ENCODE assay signal across 10 cellular contexts in genomic region chr3:159987291-159987711, GRCh38. TPM values are rescaled to one million over a fixed set of nuclear protein-coding genes. Genes with fewer than 3 reads are reported as not detected.
A peak's percentile ranks its signal among the peaks of the same experiment; 100 is the strongest.
DNase-seq lines count a peak whose midpoint lies in the region; TF ChIP-seq lines count a peak whose summit lies in the region.
"Had no signal": no experiment of that assay in that cellular context is flagged by ENCODE, and none has a peak within 500 bp of the region (broad histone marks: within the 10 kb centered on the region; RNA-seq: fewer than 3 reads in every experiment).

No MANE protein-coding gene starts in this region.

- H3K9me3 ChIP-seq in hepatocyte (ENCODE audit: low read depth) = no peaks in the 10 kb centered on the region
- no peaks in the 10 kb centered on the region for H3K9me3 ChIP-seq in A673 (ENCODE audit: low read depth, low read length, poor library complexity, severe bottlenecking)
- H3K9me3 ChIP-seq: esophagus squamous epithelium had no signal

- BruUV-seq in A673 (replicated peaks; lab: Mats Ljungman, UMichigan) = no TSS peak

- no peak overlapping the region for H3K4me2 ChIP-seq in hepatocyte

- H3K4me1 ChIP-seq in hepatocyte (ENCODE audit: insufficient read depth) (no peaks in the 10 kb centered on the region), A673 (ENCODE audit: insufficient read depth, low read length, poor library complexity, severe bottlenecking) (no peaks in the 10 kb centered on the region)

- peak; percentile 31 for DNase-seq in AG08396 (ENCODE audit: low spot score)
- peak; percentile 30 for DNase-seq in NCI-H82 treated with DMSO at 0.1 percent for 48 hours (lab: John Stamatoyannopoulos, UW; ENCODE audit: unreplicated experiment)
- DNase-seq in epithelial cell of esophagus (ENCODE audit: low read depth) = peak; percentile 42
- no peak for DNase-seq in hepatocyte (ENCODE audit: low spot score)
- DNase-seq in GM19240 (ENCODE audit: insufficient read length, low spot score) = no peak
- DNase-seq in A673 (ENCODE audit: low spot score) = no peak
- DNase-seq in NCI-H2171 treated with DMSO at 0.1 percent for 48 hours (lab: John Stamatoyannopoulos, UW) = no peak
- DNase-seq: activated CD4-positive, CD25-positive, alpha-beta regulatory T cell treated with anti-CD3 and anti-CD28 coated beads, Interleukin-2, amount 50 U/mL, for 72 hours; esophagus squamous epithelium had no signal

- H3K4me3 ChIP-seq in epithelial cell of esophagus (ENCODE audit: low read length) (no peak overlapping the region), hepatocyte (no peak overlapping the region), A673 (ENCODE audit: low read depth, low read length, poor library complexity, severe bottlenecking) (no peak overlapping the region)
- H3K4me3 ChIP-seq: esophagus squamous epithelium had no signal

- H4K20me1 ChIP-seq in hepatocyte (ENCODE audit: insufficient read depth, poor library complexity, severe bottlenecking) = no peaks in the 10 kb centered on the region

- CTCF ChIA-PET in A673 (lab: Charles Lee) = interaction anchor here (0.5 to 2.3 kb wide), 3 partner anchors 29 to 227 kb away, joined by 3 to 7 read pairs (median 5); no protein-coding TSS in a partner anchor

- no peak overlapping the region for H2AFZ ChIP-seq in hepatocyte

- peaks cover 4% of the 10 kb centered on the region for H3K27me3 ChIP-seq in hepatocyte
- no peaks in the 10 kb centered on the region for H3K27me3 ChIP-seq in A673 (replicated peaks; ENCODE audit: insufficient read depth, low read depth, low read length, poor library complexity)
- H3K27me3 ChIP-seq: esophagus squamous epithelium had no signal

- H3K27ac ChIP-seq in hepatocyte (no peak overlapping the region), A673 (ENCODE audit: low read depth, low read length, poor library complexity, severe bottlenecking) (no peak overlapping the region)
- H3K27ac ChIP-seq: esophagus squamous epithelium had no signal

- no peaks in the 10 kb centered on the region for H3K79me2 ChIP-seq in hepatocyte

- H3K36me3 ChIP-seq in hepatocyte (replicated peaks; ENCODE audit: insufficient read depth, low read depth) (no peaks in the 10 kb centered on the region), A673 (ENCODE audit: insufficient read depth, low read length, poor library complexity, severe bottlenecking) (no peaks in the 10 kb centered on the region)
- H3K36me3 ChIP-seq: esophagus squamous epithelium had no signal

- intact Hi-C loops in A673 (cut with micrococcal nuclease; ENCODE audit: unreplicated experiment) = no loop called here

- POLR2A ChIA-PET in A673 (lab: Charles Lee; ENCODE audit: low non-redundant PET) = no interaction called here

- 78% methylated on average over 5 of the region's 5 CpGs for WGBS in hepatocyte (ENCODE audit: low lambda C conversion rate, missing lambda C conversion rate)

- peak; percentile 21; the same call in 1 of the 2 replicates for TF ChIP-seq CTCF in GM12874 (IDR thresholded peaks at IDR 0.05; ENCODE audit: insufficient read depth, low read depth, low read length)
- TF ChIP-seq CTCF in epithelial cell of esophagus (IDR thresholded peaks at IDR 0.05; ENCODE audit: insufficient read depth, low read depth, low read length, missing control alignments) = peak; percentile 25
- TF ChIP-seq CTCF in hepatocyte (IDR thresholded peaks at IDR 0.05; ENCODE audit: poor library complexity) = no peak
- TF ChIP-seq CTCF in A673 (conservative IDR thresholded peaks at IDR 0.05; ENCODE audit: low read depth, low read length) = no peak

- no peaks in the 10 kb centered on the region for H3K9me2 ChIP-seq in hepatocyte (replicated peaks; ENCODE audit: insufficient read depth)

RNA-seq across cellular contexts. Expression of gene IL12A, which starts 1.3 kb away (rescaled TPM):
- 0.88 and 1.0 TPM in 2 replicates for total RNA-seq in hepatocyte
- 0.69 and 0.86 TPM in 2 replicates for polyA plus RNA-seq in hepatocyte
- not detected in 2 replicates for total RNA-seq in A673 (2021)

Comparison
In these comparisons a context has a peak if more than half of its experiments do, and no peak if none do; other contexts are left out.
1. DNase-seq: peak in AG08396 (single experiment), NCI-H82 treated with DMSO at 0.1 percent for 48 hours (single experiment) and epithelial cell of esophagus (single experiment); none in hepatocyte (single experiment), GM19240 (single experiment), A673 (single experiment) and NCI-H2171 treated with DMSO at 0.1 percent for 48 hours (single experiment).
2. CTCF ChIP-seq: peak in GM12874 (single experiment) and epithelial cell of esophagus (single experiment); none in hepatocyte (single experiment) and A673 (single experiment).